ENCODE assay signal across 29 cellular contexts in the genomic region with DNA sequence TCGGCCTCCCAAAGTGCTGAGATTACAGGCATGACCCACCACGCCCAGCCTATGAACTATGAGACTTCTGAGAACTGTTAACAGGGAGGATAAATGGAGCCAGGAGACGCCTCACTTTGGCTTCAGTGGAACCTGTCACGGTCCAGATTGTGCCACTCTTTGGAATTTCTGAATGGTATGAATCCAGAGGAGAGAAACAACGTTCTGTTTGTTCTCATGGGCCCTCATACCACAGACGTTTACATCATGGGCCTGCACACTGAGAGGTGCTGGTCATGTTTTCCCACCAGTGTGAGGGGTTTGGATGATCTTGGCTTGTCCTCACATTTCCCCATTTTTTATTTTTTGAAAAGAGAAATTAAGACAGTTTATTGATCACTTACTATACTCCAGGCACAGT.
"Had no signal": no experiment of that assay in that cellular context is flagged by ENCODE, and none has a peak within 500 bp of the region (broad histone marks: within the 10 kb centered on the region; RNA-seq: fewer than 3 reads in every experiment).

No MANE protein-coding gene starts in this region.

- ATAC-seq: effector memory CD8-positive, alpha-beta T cell; left ventricle myocardium superior; lower lobe of right lung; naive thymus-derived CD8-positive, alpha-beta T cell; sciatic nerve; stimulated activated effector memory CD8-positive, alpha-beta T cell treated with anti-CD3 and anti-CD28 coated beads, Interleukin-12 subunit alpha, Interleukin-12 subunit beta, amount 100 ng/mL, for 72 hours had no signal

- H3K36me3 ChIP-seq: esophagus squamous epithelium, lower lobe of right lung, thoracic aorta, tibial nerve, upper lobe of left lung had no signal

- H3K27ac Mint-ChIP-seq: effector memory CD8-positive, alpha-beta T cell; immature natural killer cell; naive thymus-derived CD8-positive, alpha-beta T cell; nephron progenitor cell; stimulated activated effector memory CD8-positive, alpha-beta T cell treated with anti-CD3 and anti-CD28 coated beads, Interleukin-12 subunit alpha, Interleukin-12 subunit beta, amount 100 ng/mL, for 72 hours had no signal

- H3K27me3 ChIP-seq: esophagus squamous epithelium, tibial nerve, upper lobe of left lung had no signal

- H3K4me3 ChIP-seq: esophagus squamous epithelium, lower lobe of right lung, thoracic aorta, tibial nerve, upper lobe of left lung had no signal

- H3K27ac ChIP-seq: esophagus squamous epithelium, lower lobe of right lung, tibial nerve, upper lobe of left lung had no signal

- H3K27me3 Mint-ChIP-seq: naive thymus-derived CD8-positive, alpha-beta T cell had no signal

- H3K9me3 ChIP-seq: esophagus squamous epithelium, lower lobe of right lung, thoracic aorta, tibial nerve, upper lobe of left lung had no signal

- H3K4me3 Mint-ChIP-seq: effector memory CD8-positive, alpha-beta T cell; immature natural killer cell; naive thymus-derived CD8-positive, alpha-beta T cell; nephron progenitor cell; stimulated activated effector memory CD8-positive, alpha-beta T cell treated with anti-CD3 and anti-CD28 coated beads, Interleukin-12 subunit alpha, Interleukin-12 subunit beta, amount 100 ng/mL, for 72 hours had no signal

- H3K4me1 Mint-ChIP-seq: immature natural killer cell had no signal

- H3K9me3 Mint-ChIP-seq: effector memory CD8-positive, alpha-beta T cell; naive thymus-derived CD8-positive, alpha-beta T cell; stimulated activated effector memory CD8-positive, alpha-beta T cell treated with anti-CD3 and anti-CD28 coated beads, Interleukin-12 subunit alpha, Interleukin-12 subunit beta, amount 100 ng/mL, for 72 hours had no signal

- H3K36me3 Mint-ChIP-seq: immature natural killer cell; naive thymus-derived CD8-positive, alpha-beta T cell; stimulated activated effector memory CD8-positive, alpha-beta T cell treated with anti-CD3 and anti-CD28 coated beads, Interleukin-12 subunit alpha, Interleukin-12 subunit beta, amount 100 ng/mL, for 72 hours had no signal

- DNase-seq: cerebellar nuclear complex; cortex of kidney; effector memory CD8-positive, alpha-beta T cell; erythroblast; esophagus squamous epithelium; foreskin melanocyte; head of caudate nucleus; hypothalamus; immature natural killer cell; islet precursor cell; kidney glomerular epithelial cell; left colon; left ventricle myocardium superior; lower lobe of right lung; naive thymus-derived CD8-positive, alpha-beta T cell; nephron progenitor cell; nucleus accumbens; posterior cingulate gyrus; retina; stimulated activated CD4-positive, alpha-beta T cell treated with anti-CD3 and anti-CD28 coated beads, Interleukin-2, amount 100 ng/mL, for 24 hours; stimulated activated CD4-positive, alpha-beta T cell treated with anti-CD3 and anti-CD28 coated beads, Interleukin-4, amount 100 ng/mL, for 24 hours; stimulated activated naive CD4-positive, alpha-beta T cell treated with Interleukin-2 at 50 U/mL for 16 hours; upper lobe of left lung had no signal

- FAIRE-seq: endometrium, urothelium cell line had no signal
